In genomic region chr19:44740351-44740824, GRCh38 we compare ENCODE assay signal across 12 cellular contexts. TPM values are rescaled to one million over a fixed set of nuclear protein-coding genes. Genes with fewer than 3 reads are reported as not detected.
DNase-seq lines count a peak whose midpoint lies in the region; ATAC-seq and TF ChIP-seq lines count a peak whose summit lies in the region.
"Had no signal": no experiment of that assay in that cellular context is flagged by ENCODE, and none has a peak within 500 bp of the region (broad histone marks: within the 10 kb centered on the region; RNA-seq: fewer than 3 reads in every experiment).

No MANE protein-coding gene starts in this region.

- CTCF ChIA-PET in AG04450 (lab: Charles Lee) = interaction anchor here (0.6 to 7.1 kb wide), 4 partner anchors 31 to 169 kb away, joined by 3 to 33 read pairs (median 7); partner anchors contain the start of gene NECTIN2

- POLR2A ChIA-PET in AG04450 (lab: Yijun Ruan, JAX) = no interaction called here

- 0 out of 2 replicates have a peak, but pooled peaks have one; percentile 23 for TF ChIP-seq CTCF in AG04450 (IDR thresholded peaks at IDR 0.05; ENCODE audit: low read depth, low read length)
- peak; percentile 10; the same call in 1 of the 2 replicates for TF ChIP-seq CTCF in GM12875 (IDR thresholded peaks at IDR 0.05; ENCODE audit: borderline replicate concordance, insufficient read depth, low read depth, low read length)
- TF ChIP-seq CTCF in VCaP (conservative IDR thresholded peaks at IDR 0.05) = no peak
- TF ChIP-seq CTCF in right lobe of liver (IDR thresholded peaks at IDR 0.05) = no peak
- no peak for TF ChIP-seq CTCF in coronary artery (IDR thresholded peaks at IDR 0.05)

- DNase-seq in AG04450 (ENCODE audit: low read depth, low spot score) (no peak), right lobe of liver (peak in 1 of 3 donors; percentile 74), dedifferentiated amniotic fluid mesenchymal stem cell (ENCODE audit: extremely low spot score) (no peak), coronary artery (ENCODE audit: low spot score) (no peak), NCI-H1048 (lab: John Stamatoyannopoulos, UW) (no peak)
- DNase-seq: glutamatergic neuron; NCI-H2171; stimulated activated CD4-positive, alpha-beta T cell treated with anti-CD3 and anti-CD28 coated beads, Interleukin-2, amount 100 ng/mL, for 48 hours had no signal

- no peaks in the 10 kb centered on the region for H3K36me3 ChIP-seq in right lobe of liver

- H3K4me3 ChIP-seq in AG04450 (ENCODE audit: low read depth, low read length) (no peak overlapping the region), GM12875 (ENCODE audit: low read depth, low read length) (no peak overlapping the region), right lobe of liver (no peak overlapping the region), coronary artery (no peak overlapping the region)

- H3K9me3 ChIP-seq in AG04450 (ENCODE audit: control insufficient read depth, insufficient read depth, low read length) (no peaks in the 10 kb centered on the region), right lobe of liver (no peaks in the 10 kb centered on the region)

- H3K27me3 ChIP-seq in AG04450 (ENCODE audit: control insufficient read depth, insufficient read depth, low read length) = no peaks in the 10 kb centered on the region
- no peaks in the 10 kb centered on the region for H3K27me3 ChIP-seq in right lobe of liver

- peak; percentile 34 for TF ChIP-seq POLR2A in right lobe of liver (IDR thresholded peaks at IDR 0.05)

- no peak overlapping the region for H3K27ac ChIP-seq in AG04450 (ENCODE audit: low read depth, low read length)
- peak overlapping the region; percentile 87; the same call in 1 of the 2 replicates for H3K27ac ChIP-seq in VCaP
- peak overlapping the region; percentile 75 to 92 (median 85) for H3K27ac ChIP-seq in right lobe of liver
- no peak overlapping the region for H3K27ac ChIP-seq in coronary artery

- peaks cover 0 to 91% (median 49%) of the 10 kb centered on the region in 4 donors for H3K4me1 ChIP-seq in right lobe of liver

- intact Hi-C loops in right lobe of liver (cut with DNase I) = no loop called here

- ATAC-seq in right lobe of liver = peak in 1 of 4 donors; percentile 23
- ATAC-seq in HG03354 (IDR thresholded peaks at IDR 0.05; ENCODE audit: poor library complexity, severe bottlenecking, unreplicated experiment) = no peak

- 11% methylated on average over 3 of the region's 3 CpGs for WGBS in right lobe of liver (ENCODE audit: insufficient coverage, low coverage, low lambda C conversion rate, missing lambda C conversion rate)

RNA-seq across cellular contexts. Expression of gene BCL3, which starts 8.1 kb away (rescaled TPM):
- polyA plus RNA-seq in AG04450 (2011; rRNA removed) = 5.6 and 11.0 TPM in 2 replicates
- polyA minus RNA-seq in AG04450 (2011; rRNA and poly(A)+ RNA removed) = 10.0 and 11.3 TPM in 2 replicates
- total RNA-seq in right lobe of liver = 10 to 100 TPM; 24.1 to 95.6 (median 31.3) TPM

RNA-seq across cellular contexts. Expression of gene CBLC, which starts 37.3 kb away (rescaled TPM):
- polyA plus RNA-seq in AG04450 (2011; rRNA removed) = not detected in 2 replicates
- not detected in 2 replicates for polyA minus RNA-seq in AG04450 (2011; rRNA and poly(A)+ RNA removed)
- 10 to 100 TPM in 5 of 6 experiments, 1 to 10 TPM in 1; 9.8 to 19.4 (median 15.6) TPM for total RNA-seq in right lobe of liver
- total RNA-seq: HT1080 had no signal

RNA-seq across cellular contexts. Expression of gene CEACAM16, which starts 41.4 kb away (rescaled TPM):
- not detected in 2 replicates for polyA plus RNA-seq in AG04450 (2011; rRNA removed)
- not detected in 2 replicates for polyA minus RNA-seq in AG04450 (2011; rRNA and poly(A)+ RNA removed)
- total RNA-seq in right lobe of liver = not detected
- total RNA-seq: HT1080 had no signal

Comparison
In these comparisons a context has a peak if more than half of its experiments do, and no peak if none do; other contexts are left out.
1. H3K27ac ChIP-seq: peak in VCaP (single experiment) and right lobe of liver (3 of 3); none in AG04450 (single experiment) and coronary artery (0 of 2).
2. CTCF ChIP-seq: peak in AG04450 (single experiment) and GM12875 (single experiment); none in VCaP (single experiment), right lobe of liver (0 of 4) and coronary artery (single experiment).